In the genomic region with DNA sequence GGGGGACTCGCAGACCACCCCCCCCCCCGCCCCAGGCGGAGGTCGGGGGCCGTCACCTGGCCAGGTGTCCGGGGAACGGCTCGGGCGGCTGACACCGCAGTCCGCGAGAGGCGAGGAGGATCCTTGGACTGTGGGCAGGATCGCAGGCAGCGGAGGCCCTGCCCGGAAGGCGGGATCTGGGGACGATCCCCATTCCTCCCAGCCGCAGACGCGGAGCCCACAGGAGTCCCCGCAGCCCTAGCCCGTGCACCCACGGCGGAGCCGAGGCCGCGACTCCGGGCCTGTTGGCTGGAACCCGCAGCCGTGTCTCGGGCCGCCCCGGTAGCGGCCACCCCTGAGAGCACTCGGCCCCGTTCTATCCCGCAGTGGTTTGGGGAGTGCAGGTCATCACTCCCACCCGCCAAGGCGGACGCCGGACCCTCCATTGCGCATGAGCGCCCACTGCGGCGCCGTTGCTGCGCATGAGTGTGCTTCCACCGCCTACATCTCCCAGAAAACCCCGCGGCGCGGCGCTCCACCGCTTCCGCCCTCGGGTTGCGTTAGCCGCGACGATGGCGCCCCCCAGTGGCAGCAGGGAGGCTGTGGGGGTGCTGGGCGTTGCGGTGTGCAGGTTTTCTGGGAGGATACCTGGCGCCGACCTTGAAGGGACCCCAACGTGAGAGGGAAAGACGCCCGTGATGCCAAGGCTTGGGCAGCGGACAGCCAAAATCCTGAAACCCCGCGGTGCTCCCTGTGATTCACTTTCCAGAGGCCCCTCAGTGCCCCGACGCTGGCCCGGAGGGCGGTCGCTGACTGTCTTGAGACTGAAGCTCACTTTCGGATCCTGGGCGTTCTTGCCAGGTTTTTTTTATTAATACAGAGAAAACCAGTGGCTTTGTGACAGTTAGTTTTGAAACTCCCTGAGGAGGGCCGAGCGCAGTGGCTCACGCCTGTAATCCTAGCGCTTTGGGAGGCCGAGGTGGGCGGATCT, we compare ENCODE assay signal across 1 cellular context.
TF ChIP-seq lines count a peak whose summit lies in the region.

No MANE protein-coding gene starts in this region.

TF ChIP-seq in K562, 482 proteins besides CTCF, POLR2A, EP300 and RAD21 (continued from another document and continues in another):
- TF ChIP-seq, protein P1, sequence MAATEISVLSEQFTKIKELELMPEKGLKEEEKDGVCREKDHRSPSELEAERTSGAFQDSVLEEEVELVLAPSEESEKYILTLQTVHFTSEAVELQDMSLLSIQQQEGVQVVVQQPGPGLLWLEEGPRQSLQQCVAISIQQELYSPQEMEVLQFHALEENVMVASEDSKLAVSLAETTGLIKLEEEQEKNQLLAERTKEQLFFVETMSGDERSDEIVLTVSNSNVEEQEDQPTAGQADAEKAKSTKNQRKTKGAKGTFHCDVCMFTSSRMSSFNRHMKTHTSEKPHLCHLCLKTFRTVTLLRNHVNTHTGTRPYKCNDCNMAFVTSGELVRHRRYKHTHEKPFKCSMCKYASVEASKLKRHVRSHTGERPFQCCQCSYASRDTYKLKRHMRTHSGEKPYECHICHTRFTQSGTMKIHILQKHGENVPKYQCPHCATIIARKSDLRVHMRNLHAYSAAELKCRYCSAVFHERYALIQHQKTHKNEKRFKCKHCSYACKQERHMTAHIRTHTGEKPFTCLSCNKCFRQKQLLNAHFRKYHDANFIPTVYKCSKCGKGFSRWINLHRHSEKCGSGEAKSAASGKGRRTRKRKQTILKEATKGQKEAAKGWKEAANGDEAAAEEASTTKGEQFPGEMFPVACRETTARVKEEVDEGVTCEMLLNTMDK (IDR thresholded peaks at IDR 0.05; ENCODE audit: borderline replicate concordance, insufficient read depth, low read depth, low read length, poor library complexity, severe bottlenecking): peak; percentile 88
- TF ChIP-seq GABPA (tag; conservative IDR thresholded peaks at IDR 0.05; ENCODE audit: low read depth) (peak; percentile 88), HLTF (IDR thresholded peaks at IDR 0.05) (no peak), TBP (optimal IDR thresholded peaks at IDR 0.05; ENCODE audit: low read depth, low read length) (no peak), RNF2 (IDR thresholded peaks at IDR 0.05) (no peak), TEAD1 (CRISPR knock-in tag; IDR thresholded peaks at IDR 0.05) (no peak), ZBTB8A (IDR thresholded peaks at IDR 0.05; ENCODE audit: partially characterized antibody) (no peak), PCBP2 (IDR thresholded peaks at IDR 0.05; ENCODE audit: low read depth, low read length, poor library complexity, severe bottlenecking) (no peak), HDGF (IDR thresholded peaks at IDR 0.05) (no peak), FOXP1 (CRISPR knock-in tag; IDR thresholded peaks at IDR 0.05) (no peak), MECOM (CRISPR knock-in tag; IDR thresholded peaks at IDR 0.05) (no peak), ZC3H11A (IDR thresholded peaks at IDR 0.05; ENCODE audit: low read depth, low read length) (no peak), TBL1XR1 (IDR thresholded peaks at IDR 0.05; ENCODE audit: low read length in 2 of 2) (0 out of 4 replicates have a peak, but pooled peaks of 1 of the 2 experiments have one; percentile 42), CSDE1 (IDR thresholded peaks at IDR 0.05) (no peak), FOXA3 (CRISPR knock-in tag; conservative IDR thresholded peaks at IDR 0.05 in 1 of 2, IDR thresholded peaks at IDR 0.05 in 1 of 2) (no peak), ZNF778 (CRISPR knock-in tag; IDR thresholded peaks at IDR 0.05) (no peak), POU5F1 (IDR thresholded peaks at IDR 0.05; ENCODE audit: borderline replicate concordance, low read depth, low read length, partially characterized antibody) (no peak), SAP30 (IDR thresholded peaks at IDR 0.05; ENCODE audit: borderline replicate concordance, insufficient read depth, low read depth, low read length, poor library complexity, severe bottlenecking) (no peak), ELF4 (CRISPR knock-in tag; IDR thresholded peaks at IDR 0.05) (no peak; the same call in 1 of the 2 replicates), ELF2 (CRISPR knock-in tag; IDR thresholded peaks at IDR 0.05) (peak; percentile 88), ZNF431 (CRISPR knock-in tag; IDR thresholded peaks at IDR 0.05) (no peak), TCF7L2 (IDR thresholded peaks at IDR 0.05; ENCODE audit: low read depth, low read length) (no peak), NELFE (IDR thresholded peaks at IDR 0.05; ENCODE audit: insufficient read depth, insufficient read length) (no peak), PCBP1 (IDR thresholded peaks at IDR 0.05; ENCODE audit: low read depth, low read length, poor library complexity, severe bottlenecking) (no peak), CC2D1A (IDR thresholded peaks at IDR 0.05) (no peak), ARNT (IDR thresholded peaks at IDR 0.05) (no peak), PML (IDR thresholded peaks at IDR 0.05; ENCODE audit: low read length) (no peak), ZNF311 (CRISPR knock-in tag; IDR thresholded peaks at IDR 0.05) (no peak), TAL1 (IDR thresholded peaks at IDR 0.05) (no peak), NBN (IDR thresholded peaks at IDR 0.05; ENCODE audit: low read depth) (no peak)
- TF ChIP-seq, protein P2, sequence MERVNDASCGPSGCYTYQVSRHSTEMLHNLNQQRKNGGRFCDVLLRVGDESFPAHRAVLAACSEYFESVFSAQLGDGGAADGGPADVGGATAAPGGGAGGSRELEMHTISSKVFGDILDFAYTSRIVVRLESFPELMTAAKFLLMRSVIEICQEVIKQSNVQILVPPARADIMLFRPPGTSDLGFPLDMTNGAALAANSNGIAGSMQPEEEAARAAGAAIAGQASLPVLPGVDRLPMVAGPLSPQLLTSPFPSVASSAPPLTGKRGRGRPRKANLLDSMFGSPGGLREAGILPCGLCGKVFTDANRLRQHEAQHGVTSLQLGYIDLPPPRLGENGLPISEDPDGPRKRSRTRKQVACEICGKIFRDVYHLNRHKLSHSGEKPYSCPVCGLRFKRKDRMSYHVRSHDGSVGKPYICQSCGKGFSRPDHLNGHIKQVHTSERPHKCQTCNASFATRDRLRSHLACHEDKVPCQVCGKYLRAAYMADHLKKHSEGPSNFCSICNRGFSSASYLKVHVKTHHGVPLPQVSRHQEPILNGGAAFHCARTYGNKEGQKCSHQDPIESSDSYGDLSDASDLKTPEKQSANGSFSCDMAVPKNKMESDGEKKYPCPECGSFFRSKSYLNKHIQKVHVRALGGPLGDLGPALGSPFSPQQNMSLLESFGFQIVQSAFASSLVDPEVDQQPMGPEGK (CRISPR knock-in tag; IDR thresholded peaks at IDR 0.05; ENCODE audit: borderline replicate concordance): no peak
- TF ChIP-seq, protein P3, sequence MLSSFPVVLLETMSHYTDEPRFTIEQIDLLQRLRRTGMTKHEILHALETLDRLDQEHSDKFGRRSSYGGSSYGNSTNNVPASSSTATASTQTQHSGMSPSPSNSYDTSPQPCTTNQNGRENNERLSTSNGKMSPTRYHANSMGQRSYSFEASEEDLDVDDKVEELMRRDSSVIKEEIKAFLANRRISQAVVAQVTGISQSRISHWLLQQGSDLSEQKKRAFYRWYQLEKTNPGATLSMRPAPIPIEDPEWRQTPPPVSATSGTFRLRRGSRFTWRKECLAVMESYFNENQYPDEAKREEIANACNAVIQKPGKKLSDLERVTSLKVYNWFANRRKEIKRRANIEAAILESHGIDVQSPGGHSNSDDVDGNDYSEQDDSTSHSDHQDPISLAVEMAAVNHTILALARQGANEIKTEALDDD (IDR thresholded peaks at IDR 0.05): no peak
- TF ChIP-seq, protein P4, sequence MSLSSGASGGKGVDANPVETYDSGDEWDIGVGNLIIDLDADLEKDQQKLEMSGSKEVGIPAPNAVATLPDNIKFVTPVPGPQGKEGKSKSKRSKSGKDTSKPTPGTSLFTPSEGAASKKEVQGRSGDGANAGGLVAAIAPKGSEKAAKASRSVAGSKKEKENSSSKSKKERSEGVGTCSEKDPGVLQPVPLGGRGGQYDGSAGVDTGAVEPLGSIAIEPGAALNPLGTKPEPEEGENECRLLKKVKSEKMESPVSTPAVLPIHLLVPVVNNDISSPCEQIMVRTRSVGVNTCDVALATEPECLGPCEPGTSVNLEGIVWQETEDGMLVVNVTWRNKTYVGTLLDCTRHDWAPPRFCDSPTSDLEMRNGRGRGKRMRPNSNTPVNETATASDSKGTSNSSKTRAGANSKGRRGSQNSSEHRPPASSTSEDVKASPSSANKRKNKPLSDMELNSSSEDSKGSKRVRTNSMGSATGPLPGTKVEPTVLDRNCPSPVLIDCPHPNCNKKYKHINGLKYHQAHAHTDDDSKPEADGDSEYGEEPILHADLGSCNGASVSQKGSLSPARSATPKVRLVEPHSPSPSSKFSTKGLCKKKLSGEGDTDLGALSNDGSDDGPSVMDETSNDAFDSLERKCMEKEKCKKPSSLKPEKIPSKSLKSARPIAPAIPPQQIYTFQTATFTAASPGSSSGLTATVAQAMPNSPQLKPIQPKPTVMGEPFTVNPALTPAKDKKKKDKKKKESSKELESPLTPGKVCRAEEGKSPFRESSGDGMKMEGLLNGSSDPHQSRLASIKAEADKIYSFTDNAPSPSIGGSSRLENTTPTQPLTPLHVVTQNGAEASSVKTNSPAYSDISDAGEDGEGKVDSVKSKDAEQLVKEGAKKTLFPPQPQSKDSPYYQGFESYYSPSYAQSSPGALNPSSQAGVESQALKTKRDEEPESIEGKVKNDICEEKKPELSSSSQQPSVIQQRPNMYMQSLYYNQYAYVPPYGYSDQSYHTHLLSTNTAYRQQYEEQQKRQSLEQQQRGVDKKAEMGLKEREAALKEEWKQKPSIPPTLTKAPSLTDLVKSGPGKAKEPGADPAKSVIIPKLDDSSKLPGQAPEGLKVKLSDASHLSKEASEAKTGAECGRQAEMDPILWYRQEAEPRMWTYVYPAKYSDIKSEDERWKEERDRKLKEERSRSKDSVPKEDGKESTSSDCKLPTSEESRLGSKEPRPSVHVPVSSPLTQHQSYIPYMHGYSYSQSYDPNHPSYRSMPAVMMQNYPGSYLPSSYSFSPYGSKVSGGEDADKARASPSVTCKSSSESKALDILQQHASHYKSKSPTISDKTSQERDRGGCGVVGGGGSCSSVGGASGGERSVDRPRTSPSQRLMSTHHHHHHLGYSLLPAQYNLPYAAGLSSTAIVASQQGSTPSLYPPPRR (CRISPR knock-in tag; IDR thresholded peaks at IDR 0.05; ENCODE audit: borderline replicate concordance): no peak
- TF ChIP-seq, protein P5, sequence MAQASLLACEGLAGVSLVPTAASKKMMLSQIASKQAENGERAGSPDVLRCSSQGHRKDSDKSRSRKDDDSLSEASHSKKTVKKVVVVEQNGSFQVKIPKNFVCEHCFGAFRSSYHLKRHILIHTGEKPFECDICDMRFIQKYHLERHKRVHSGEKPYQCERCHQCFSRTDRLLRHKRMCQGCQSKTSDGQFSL (CRISPR knock-in tag; IDR thresholded peaks at IDR 0.05): peak; percentile 97
- TF ChIP-seq, protein P5 (tag; IDR thresholded peaks at IDR 0.05): peak in 1 of 2 experiments; percentile 83; a peak in 2 of 4 replicates
- TF ChIP-seq, protein P6, sequence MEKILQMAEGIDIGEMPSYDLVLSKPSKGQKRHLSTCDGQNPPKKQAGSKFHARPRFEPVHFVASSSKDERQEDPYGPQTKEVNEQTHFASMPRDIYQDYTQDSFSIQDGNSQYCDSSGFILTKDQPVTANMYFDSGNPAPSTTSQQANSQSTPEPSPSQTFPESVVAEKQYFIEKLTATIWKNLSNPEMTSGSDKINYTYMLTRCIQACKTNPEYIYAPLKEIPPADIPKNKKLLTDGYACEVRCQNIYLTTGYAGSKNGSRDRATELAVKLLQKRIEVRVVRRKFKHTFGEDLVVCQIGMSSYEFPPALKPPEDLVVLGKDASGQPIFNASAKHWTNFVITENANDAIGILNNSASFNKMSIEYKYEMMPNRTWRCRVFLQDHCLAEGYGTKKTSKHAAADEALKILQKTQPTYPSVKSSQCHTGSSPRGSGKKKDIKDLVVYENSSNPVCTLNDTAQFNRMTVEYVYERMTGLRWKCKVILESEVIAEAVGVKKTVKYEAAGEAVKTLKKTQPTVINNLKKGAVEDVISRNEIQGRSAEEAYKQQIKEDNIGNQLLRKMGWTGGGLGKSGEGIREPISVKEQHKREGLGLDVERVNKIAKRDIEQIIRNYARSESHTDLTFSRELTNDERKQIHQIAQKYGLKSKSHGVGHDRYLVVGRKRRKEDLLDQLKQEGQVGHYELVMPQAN (IDR thresholded peaks at IDR 0.05; ENCODE audit: borderline replicate concordance): no peak
- TF ChIP-seq, protein P7, sequence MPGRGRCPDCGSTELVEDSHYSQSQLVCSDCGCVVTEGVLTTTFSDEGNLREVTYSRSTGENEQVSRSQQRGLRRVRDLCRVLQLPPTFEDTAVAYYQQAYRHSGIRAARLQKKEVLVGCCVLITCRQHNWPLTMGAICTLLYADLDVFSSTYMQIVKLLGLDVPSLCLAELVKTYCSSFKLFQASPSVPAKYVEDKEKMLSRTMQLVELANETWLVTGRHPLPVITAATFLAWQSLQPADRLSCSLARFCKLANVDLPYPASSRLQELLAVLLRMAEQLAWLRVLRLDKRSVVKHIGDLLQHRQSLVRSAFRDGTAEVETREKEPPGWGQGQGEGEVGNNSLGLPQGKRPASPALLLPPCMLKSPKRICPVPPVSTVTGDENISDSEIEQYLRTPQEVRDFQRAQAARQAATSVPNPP (IDR thresholded peaks at IDR 0.05; ENCODE audit: borderline replicate concordance, insufficient read depth, insufficient read length): no peak
- TF ChIP-seq, protein P8, sequence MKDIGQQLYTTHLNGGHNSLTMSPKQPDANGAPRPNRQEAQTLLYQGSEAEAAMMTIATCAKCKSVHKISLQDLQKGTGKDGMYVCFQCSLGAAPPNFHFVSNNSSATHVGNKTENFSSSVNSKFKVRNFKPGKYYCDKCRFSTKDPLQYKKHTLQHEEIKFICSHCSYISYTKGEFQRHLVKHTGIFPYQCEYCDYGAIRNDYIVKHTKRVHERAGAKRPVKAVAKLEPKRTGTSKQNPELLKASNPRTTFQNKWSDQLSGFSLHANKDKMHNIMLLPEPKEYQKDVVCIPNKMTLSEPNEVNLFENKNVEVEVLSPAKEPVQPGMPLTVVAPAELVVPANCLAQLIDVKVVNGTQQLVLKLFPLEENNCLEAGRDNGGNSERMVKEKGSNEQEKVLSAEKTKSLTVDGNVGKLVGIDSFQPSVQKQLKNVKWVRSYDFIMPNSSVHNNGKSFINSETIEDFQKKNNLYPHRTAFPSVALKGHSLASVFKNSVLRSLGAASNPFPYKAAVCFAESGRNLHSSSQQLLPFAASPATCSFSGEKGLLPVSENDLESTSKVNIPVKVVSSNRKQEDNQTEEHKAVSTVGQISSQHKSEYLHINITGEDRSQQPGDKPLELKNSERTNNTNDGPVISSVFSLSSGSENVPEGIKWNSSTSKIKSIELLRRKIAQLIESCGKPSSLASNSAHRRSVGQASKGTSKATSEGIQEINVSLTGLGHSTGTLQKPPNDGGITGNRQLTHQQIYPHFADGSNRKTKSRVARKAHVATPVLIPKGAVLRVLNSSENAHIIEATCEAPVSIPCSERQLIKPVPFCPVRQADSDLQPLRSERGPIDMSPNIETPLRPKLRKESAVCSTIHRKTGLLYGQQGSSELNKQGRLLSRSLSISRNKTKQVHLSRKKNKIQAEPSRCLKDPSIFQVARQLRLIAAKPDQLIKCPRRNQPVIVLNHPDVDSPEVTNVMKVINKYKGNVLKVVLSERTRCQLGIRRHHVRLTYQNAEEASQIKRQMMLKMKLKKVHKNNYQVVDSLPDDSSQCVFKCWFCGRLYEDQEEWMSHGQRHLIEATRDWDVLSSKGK (CRISPR knock-in tag; IDR thresholded peaks at IDR 0.05): no peak
- TF ChIP-seq, protein P9, sequence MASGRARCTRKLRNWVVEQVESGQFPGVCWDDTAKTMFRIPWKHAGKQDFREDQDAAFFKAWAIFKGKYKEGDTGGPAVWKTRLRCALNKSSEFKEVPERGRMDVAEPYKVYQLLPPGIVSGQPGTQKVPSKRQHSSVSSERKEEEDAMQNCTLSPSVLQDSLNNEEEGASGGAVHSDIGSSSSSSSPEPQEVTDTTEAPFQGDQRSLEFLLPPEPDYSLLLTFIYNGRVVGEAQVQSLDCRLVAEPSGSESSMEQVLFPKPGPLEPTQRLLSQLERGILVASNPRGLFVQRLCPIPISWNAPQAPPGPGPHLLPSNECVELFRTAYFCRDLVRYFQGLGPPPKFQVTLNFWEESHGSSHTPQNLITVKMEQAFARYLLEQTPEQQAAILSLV (tag; IDR thresholded peaks at IDR 0.05): no peak
